In the genomic region with DNA sequence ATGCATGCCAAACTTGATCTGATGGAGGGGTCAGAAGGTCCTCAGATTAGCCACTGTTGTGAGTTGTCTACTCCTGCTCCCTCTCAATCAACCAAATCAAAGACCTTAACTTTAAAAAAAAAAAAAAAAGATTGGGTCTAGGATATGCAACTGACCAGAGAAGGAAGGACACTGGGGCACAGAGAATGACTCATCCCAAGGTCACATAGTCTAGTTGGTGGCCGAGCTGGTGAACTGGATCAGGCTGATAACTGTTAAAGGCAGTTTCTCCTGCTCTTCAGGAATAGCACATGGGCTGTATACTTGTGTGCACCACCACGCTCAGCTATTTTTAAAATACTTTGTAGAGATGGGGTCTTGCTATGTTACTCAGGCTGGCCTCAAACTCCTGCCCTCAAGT, we compare ENCODE assay signal across 11 cellular contexts. TPM values are rescaled to one million over a fixed set of nuclear protein-coding genes. Genes with fewer than 3 reads are reported as not detected.
"Had no signal": no experiment of that assay in that cellular context is flagged by ENCODE, and none has a peak within 500 bp of the region (broad histone marks: within the 10 kb centered on the region; RNA-seq: fewer than 3 reads in every experiment).

No MANE protein-coding gene starts in this region.

- H3K27ac ChIP-seq: HL-60, KMS-11 had no signal

- H3K9ac ChIP-seq: KMS-11 had no signal

- H2AFZ ChIP-seq: GM23338 had no signal

- DNase-seq: H9, HFFc6, IMR-90, KBM-7 had no signal

- ATAC-seq: GM23338, HCT116 had no signal

- H3K4me3 ChIP-seq: GM23338 had no signal

- FAIRE-seq: H1, H54 had no signal

- H3K4me2 ChIP-seq: GM23338, KMS-11 had no signal

RNA-seq across cellular contexts. Expression of a gene that starts 14.8 kb away (rescaled TPM):
- total RNA-seq: GM23338, H1, H9, HFFc6, HT1080, IMR-90 had no signal
- polyA plus RNA-seq: GM23338, H1, IMR-90 had no signal

RNA-seq across cellular contexts. Expression of a gene that starts 59.0 kb away (rescaled TPM):
- total RNA-seq: GM23338, H1, H9, HFFc6, HT1080, IMR-90 had no signal
- polyA plus RNA-seq: GM23338, H1, IMR-90 had no signal
